In genomic region chr6:145017516-145017915, GRCh38 we compare ENCODE assay signal across 22 cellular contexts.
A peak's percentile ranks its signal among the peaks of the same experiment; 100 is the strongest.
DNase-seq lines count a peak whose midpoint lies in the region; ATAC-seq, FAIRE-seq and TF ChIP-seq lines count a peak whose summit lies in the region.
"Had no signal": no experiment of that assay in that cellular context is flagged by ENCODE, and none has a peak within 500 bp of the region (broad histone marks: within the 10 kb centered on the region; RNA-seq: fewer than 3 reads in every experiment).

No MANE protein-coding gene starts in this region.

- DNase-seq in AG10803 (ENCODE audit: low read depth) (peak; percentile 15), GM23338 (ENCODE audit: low spot score) (no peak), NOMO-1 treated with DMSO at 0.1 percent for 48 hours (lab: John Stamatoyannopoulos, UW; ENCODE audit: unreplicated experiment) (peak; percentile 60), endothelial cell of umbilical vein (ENCODE audit: low read depth, low spot score) (no peak), GM12891 (ENCODE audit: insufficient read length, low spot score) (no peak), caudate nucleus (lab: John Stamatoyannopoulos, UW) (no peak)
- DNase-seq: activated CD4-positive, alpha-beta memory T cell treated with anti-CD3 and anti-CD28 coated beads, Interleukin-2, amount 10 ng/mL, durations not matched to agents 7 days and 5 days; CD4-positive, alpha-beta T cell; DMS153; gastrocnemius medialis; GOT3; kidney; NCI-H146; NCI-H2171 treated with DMSO at 0.1 percent for 48 hours; SJCRH30; stimulated activated CD4-positive, alpha-beta T cell treated with anti-CD3 and anti-CD28 coated beads, Interleukin-4, amount 100 ng/mL, for 4 hours; T-helper 17 cell; upper lobe of left lung had no signal

- intact Hi-C loops in endothelial cell of umbilical vein (cut with micrococcal nuclease), result no loop called here

- peak overlapping the region; percentile 39; the same call in 1 of the 2 replicates for H2AFZ ChIP-seq in GM23338
- peak overlapping the region; percentile 21 for H2AFZ ChIP-seq in endothelial cell of umbilical vein (ENCODE audit: low read depth, low read length)

- H3K36me3 ChIP-seq in GM23338 (ENCODE audit: insufficient read depth) (no peaks in the 10 kb centered on the region), endothelial cell of umbilical vein (ENCODE audit: control insufficient read depth in 2 of 2, extremely low read depth in 1 of 2, insufficient read depth in 2 of 2, low read length in 2 of 2) (no peaks in the 10 kb centered on the region)
- H3K36me3 ChIP-seq: cardiac muscle cell, gastrocnemius medialis, SJCRH30, upper lobe of left lung had no signal

- no peak overlapping the region for H3K9ac ChIP-seq in endothelial cell of umbilical vein (replicated peaks; ENCODE audit: extremely low read depth, insufficient read depth, low read length)

- POLR2A ChIA-PET in endothelial cell of umbilical vein (lab: Charles Lee), result no interaction called here

- H3K9me3 ChIP-seq in endothelial cell of umbilical vein (replicated peaks; ENCODE audit: control insufficient read depth, insufficient read depth, low read length), result no peaks in the 10 kb centered on the region
- H3K9me3 ChIP-seq: gastrocnemius medialis, SJCRH30, upper lobe of left lung had no signal

- H3K4me2 ChIP-seq in GM23338 (no peak overlapping the region), endothelial cell of umbilical vein (ENCODE audit: insufficient read depth, low read length) (no peak overlapping the region)

- ATAC-seq in GM23338 (no peak), HG03460 (IDR thresholded peaks at IDR 0.05; ENCODE audit: unreplicated experiment) (no peak), HG03025 (IDR thresholded peaks at IDR 0.05; ENCODE audit: low FRiP score, unreplicated experiment) (no peak)
- ATAC-seq: gastrocnemius medialis, T-helper 17 cell had no signal

- H3K4me3 Mint-ChIP-seq in GM23338, result no peak overlapping the region
- H3K4me3 Mint-ChIP-seq: activated CD4-positive, alpha-beta memory T cell treated with anti-CD3 and anti-CD28 coated beads, Interleukin-2, amount 10 ng/mL, durations not matched to agents 7 days and 5 days; CD4-positive, alpha-beta T cell; T-helper 17 cell had no signal

- no peaks in the 10 kb centered on the region for H3F3A ChIP-seq in GM23338 (replicated peaks; ENCODE audit: low read depth)

- no TSS peak for BruUV-seq in endothelial cell of umbilical vein (replicated peaks; lab: Mats Ljungman, UMichigan)

- CTCF ChIA-PET in endothelial cell of umbilical vein (lab: Charles Lee), result no interaction called here

- H3K36me3 Mint-ChIP-seq in GM23338 (ENCODE audit: low read depth), result no peaks in the 10 kb centered on the region

- H3K27me3 ChIP-seq in GM23338 (ENCODE audit: insufficient read depth) (no peaks in the 10 kb centered on the region), endothelial cell of umbilical vein (ENCODE audit: control insufficient read depth in 2 of 2, insufficient read depth in 2 of 2, low read length in 2 of 2) (no peaks in the 10 kb centered on the region)
- H3K27me3 ChIP-seq: cardiac muscle cell, gastrocnemius medialis, SJCRH30, upper lobe of left lung had no signal

- no peaks in the 10 kb centered on the region for H3K27me3 Mint-ChIP-seq in GM23338 (ENCODE audit: insufficient read depth, low read depth, poor library complexity)
- H3K27me3 Mint-ChIP-seq: CD4-positive, alpha-beta T cell had no signal

- H3K4me1 ChIP-seq in GM23338 (ENCODE audit: insufficient read depth) (0 out of 2 replicates have a peak, but pooled peaks cover 3% of the 10 kb centered on the region), endothelial cell of umbilical vein (ENCODE audit: control insufficient read depth, extremely low read depth, insufficient read depth, low read length) (peaks cover 11% of the 10 kb centered on the region)
- H3K4me1 ChIP-seq: SJCRH30, upper lobe of left lung had no signal

- H3K27ac Mint-ChIP-seq in GM23338, result no peak overlapping the region
- H3K27ac Mint-ChIP-seq: activated CD4-positive, alpha-beta memory T cell treated with anti-CD3 and anti-CD28 coated beads, Interleukin-2, amount 10 ng/mL, durations not matched to agents 7 days and 5 days; CD4-positive, alpha-beta T cell; T-helper 17 cell had no signal

- dilution Hi-C loops in endothelial cell of umbilical vein (cut with MboI; ENCODE audit: extremely low pct_ligation_motif_present, low sequenced_read_pairs), result no loop called here

- no peaks in the 10 kb centered on the region for H3K9me3 Mint-ChIP-seq in GM23338
- H3K9me3 Mint-ChIP-seq: activated CD4-positive, alpha-beta memory T cell treated with anti-CD3 and anti-CD28 coated beads, Interleukin-2, amount 10 ng/mL, durations not matched to agents 7 days and 5 days; CD4-positive, alpha-beta T cell had no signal

- H3K9me1 ChIP-seq in endothelial cell of umbilical vein (replicated peaks; ENCODE audit: control insufficient read depth, extremely low read depth, insufficient read depth, low read length), result no peaks in the 10 kb centered on the region

- no peak for TF ChIP-seq CTCF in AG10803 (conservative IDR thresholded peaks at IDR 0.05; ENCODE audit: low read length)
- no peak for TF ChIP-seq CTCF in GM23338 (conservative IDR thresholded peaks at IDR 0.05; ENCODE audit: low read depth in 2 of 2)
- TF ChIP-seq CTCF in endothelial cell of umbilical vein (IDR thresholded peaks at IDR 0.05; ENCODE audit: extremely low read depth in 1 of 2, insufficient read depth in 1 of 2, low read depth in 1 of 2, low read length in 2 of 2), result no peak

- H3K9me2 ChIP-seq in GM23338 (ENCODE audit: insufficient read depth), result no peaks in the 10 kb centered on the region

- H3K27ac ChIP-seq in GM23338 (ENCODE audit: low read depth) (no peak overlapping the region), endothelial cell of umbilical vein (ENCODE audit: insufficient read depth, low read depth, low read length) (no peak overlapping the region), caudate nucleus (ENCODE audit: low read depth, low read length) (no peak overlapping the region)
- H3K27ac ChIP-seq: cardiac muscle cell, gastrocnemius medialis, SJCRH30, upper lobe of left lung had no signal

- H3K4me3 ChIP-seq in AG10803 (ENCODE audit: low read length) (no peak overlapping the region), GM23338 (no peak overlapping the region), endothelial cell of umbilical vein (replicated peaks in 1 of 3; ENCODE audit: insufficient read depth in 1 of 3, low read depth in 1 of 3, low read length in 3 of 3) (no peak overlapping the region)
- H3K4me3 ChIP-seq: cardiac muscle cell, gastrocnemius medialis, lung, SJCRH30, upper lobe of left lung had no signal

- H3K79me2 ChIP-seq in GM23338 (replicated peaks; ENCODE audit: insufficient read depth) (no peaks in the 10 kb centered on the region), endothelial cell of umbilical vein (ENCODE audit: control insufficient read depth, insufficient read depth, low read length) (no peaks in the 10 kb centered on the region)

- TF ChIP-seq POLR2A in endothelial cell of umbilical vein (IDR thresholded peaks at IDR 0.05; ENCODE audit: low read depth, low read length), result no peak
- TF ChIP-seq POLR2A in GM12891 (IDR thresholded peaks at IDR 0.05; ENCODE audit: low read depth, low read length), result no peak

- FAIRE-seq in endothelial cell of umbilical vein (lab: Jason Lieb, UNC), result no peak
- FAIRE-seq in GM12891 (lab: Jason Lieb, UNC), result no peak
- FAIRE-seq: kidney had no signal

- H4K20me1 ChIP-seq in GM23338 (replicated peaks; ENCODE audit: insufficient read depth) (no peaks in the 10 kb centered on the region), endothelial cell of umbilical vein (replicated peaks; ENCODE audit: control insufficient read depth, extremely low read depth, insufficient read depth, low read length) (no peaks in the 10 kb centered on the region)

- peaks cover under 1% of the 10 kb centered on the region; the same call in 2 of the 3 replicates for H3K4me1 Mint-ChIP-seq in GM23338
- H3K4me1 Mint-ChIP-seq: T-helper 17 cell had no signal

TF ChIP-seq in GM23338, 12 proteins besides CTCF, POLR2A, EP300 and RAD21 (continues in another document):
- no peak for TF ChIP-seq ZNF114 (CRISPR knock-in tag; IDR thresholded peaks at IDR 0.05)
- no peak for TF ChIP-seq EZH2phosphoT487 (IDR thresholded peaks at IDR 0.05; ENCODE audit: unreplicated experiment)
- no peak for TF ChIP-seq POLR2AphosphoS5 (IDR thresholded peaks at IDR 0.05; ENCODE audit: low read depth)
- TF ChIP-seq STAT1 (IDR thresholded peaks at IDR 0.05; ENCODE audit: unreplicated experiment), result no peak

TF ChIP-seq in endothelial cell of umbilical vein, 7 proteins besides CTCF, POLR2A, EP300 and RAD21:
- peak; percentile 4 for TF ChIP-seq FOS (IDR thresholded peaks at IDR 0.05; ENCODE audit: borderline replicate concordance, insufficient read depth, low read length)
- TF ChIP-seq JUN (IDR thresholded peaks at IDR 0.05; ENCODE audit: borderline replicate concordance, insufficient read depth, insufficient read length, low read depth), result no peak

TF ChIP-seq in GM12891, 5 proteins besides CTCF, POLR2A, EP300 and RAD21:
- TF ChIP-seq SPI1 (IDR thresholded peaks at IDR 0.05; ENCODE audit: low read depth, low read length) (no peak), PAX5 (IDR thresholded peaks at IDR 0.05; ENCODE audit: insufficient read depth, low read length, severe bottlenecking) (no peak), POU2F2 (IDR thresholded peaks at IDR 0.05; ENCODE audit: low read depth, low read length) (no peak), TAF1 (IDR thresholded peaks at IDR 0.05; ENCODE audit: low read depth, low read length) (no peak), POLR2AphosphoS5 (IDR thresholded peaks at IDR 0.05; ENCODE audit: low read depth, low read length) (no peak)

Comparison
In these comparisons a context has a peak if more than half of its experiments do, and no peak if none do; other contexts are left out.
1. DNase-seq: peak in AG10803 (single experiment) and NOMO-1 treated with DMSO at 0.1 percent for 48 hours (single experiment); none in GM23338 (single experiment), endothelial cell of umbilical vein (single experiment), GM12891 (single experiment) and caudate nucleus (0 of 61).